In the genomic region with DNA sequence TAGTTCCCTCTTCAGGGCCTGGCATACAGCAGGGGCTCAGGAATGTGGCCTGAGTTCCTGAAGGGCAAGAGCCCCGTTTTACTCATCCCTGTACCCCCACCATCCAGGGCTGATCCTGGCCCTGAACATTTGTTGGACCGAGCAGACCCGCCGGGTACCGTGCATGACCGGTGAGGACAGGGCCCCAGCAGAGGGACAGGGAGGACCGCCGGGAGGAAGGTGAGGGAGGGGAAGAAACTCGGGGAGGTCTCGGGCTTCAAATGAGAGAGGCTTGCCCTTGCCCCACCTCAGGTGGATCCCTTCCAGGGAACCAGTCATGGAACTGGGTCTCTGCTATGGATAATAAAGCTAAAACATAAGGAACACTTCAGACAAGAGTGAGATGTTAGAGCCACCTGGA, we compare ENCODE assay signal across 33 cellular contexts.
"Had no signal": no experiment of that assay in that cellular context is flagged by ENCODE, and none has a peak within 500 bp of the region (broad histone marks: within the 10 kb centered on the region; RNA-seq: fewer than 3 reads in every experiment).

No MANE protein-coding gene starts in this region.

- H3K9me3 ChIP-seq: adrenal gland, body of pancreas, breast epithelium had no signal

- DNase-seq: activated B cell treated with CpG ODN at 0.5 μM for 24 hours; activated CD4-positive, alpha-beta memory T cell treated with anti-CD3 and anti-CD28 coated beads for 36 hours; activated CD4-positive, alpha-beta T cell treated with anti-CD3 and anti-CD28 coated beads for 4 hours; activated CD4-positive, alpha-beta T cell treated with anti-CD3 and anti-CD28 coated beads, Interleukin-2, amount 10 ng/mL, durations not matched to agents 24 days and 14 days; activated CD4-positive, alpha-beta T cell treated with anti-CD3 and anti-CD28 coated beads, Interleukin-2, amount 50 U/mL, for 1 hour; activated CD4-positive, alpha-beta T cell treated with anti-CD3 and anti-CD28 coated beads, Interleukin-2, amount 50 U/mL, for 4 hours; activated CD4-positive, CD25-positive, alpha-beta regulatory T cell treated with anti-CD3 and anti-CD28 coated beads, Interleukin-2, amount 50 U/mL, for 72 hours; activated CD8-positive, alpha-beta memory T cell treated with anti-CD3 and anti-CD28 coated beads, Interleukin-2, amount 50 U/mL, for 4 hours; activated CD8-positive, alpha-beta T cell treated with anti-CD3 and anti-CD28 coated beads for 36 hours; activated effector memory CD4-positive, alpha-beta T cell treated with anti-CD3 and anti-CD28 coated beads, Interleukin-2, amount 50 U/mL, for 16 hours; activated gamma-delta T cell treated with Interleukin-2 at 50 U/mL for 16 hours; activated naive CD4-positive, alpha-beta T cell; activated naive CD4-positive, alpha-beta T cell treated with anti-CD3 and anti-CD28 coated beads for 36 hours; activated naive CD4-positive, alpha-beta T cell treated with anti-CD3 and anti-CD28 coated beads, Interleukin-2, amount 50 U/mL, for 16 hours; activated naive CD8-positive, alpha-beta T cell treated with anti-CD3 and anti-CD28 coated beads for 36 hours; activated T-cell treated with anti-CD3 and anti-CD28 coated beads for 4 hours; activated T-cell treated with anti-CD3 and anti-CD28 coated beads, Interleukin-2, amount 50 U/mL, for 1 hour; activated T-cell treated with anti-CD3 and anti-CD28 coated beads, Interleukin-2, amount 50 U/mL, for 4 hours; activated T-cell treated with anti-CD3 and anti-CD28 coated beads, Interleukin-2, amount 50 U/mL, for 72 hours; adrenal gland; amniotic stem cell; aorta; body of pancreas; brain microvascular endothelial cell; central memory CD4-positive, alpha-beta T cell; T-helper 2 cell; T-helper 9 cell had no signal

- H3K4me1 ChIP-seq: adrenal gland, breast epithelium had no signal

- H3K27ac ChIP-seq: adrenal gland, body of pancreas, brain microvascular endothelial cell, breast epithelium, VCaP had no signal

- H3K36me3 ChIP-seq: adrenal gland, brain microvascular endothelial cell, breast epithelium had no signal

- H3K4me3 ChIP-seq: adrenal gland, body of pancreas, breast epithelium had no signal

- FAIRE-seq: astrocyte, TTC549 had no signal

- H3K27me3 ChIP-seq: adrenal gland, body of pancreas, brain microvascular endothelial cell, breast epithelium had no signal

- ATAC-seq: activated CD8-positive, alpha-beta T cell treated with anti-CD3 and anti-CD28 coated beads for 36 hours; activated naive CD4-positive, alpha-beta T cell treated with anti-CD3 and anti-CD28 coated beads, Interleukin-2, amount 50 U/mL, for 72 hours; activated T-cell treated with anti-CD3 and anti-CD28 coated beads, Interleukin-2, amount 50 U/mL, for 4 hours; activated T-cell treated with anti-CD3 and anti-CD28 coated beads, Interleukin-2, amount 50 U/mL, for 72 hours; activated T-helper 17 cell treated with anti-CD3 and anti-CD28 coated beads, Interleukin-2, amount 50 U/mL, for 72 hours; body of pancreas had no signal
